In genomic region chrX:30693999-30694650, GRCh38 we compare ENCODE assay signal across 19 cellular contexts. TPM values are rescaled to one million over a fixed set of nuclear protein-coding genes. Genes with fewer than 3 reads are reported as not detected.
A peak's percentile ranks its signal among the peaks of the same experiment; 100 is the strongest.
DNase-seq lines count a peak whose midpoint lies in the region; ATAC-seq and TF ChIP-seq lines count a peak whose summit lies in the region.
"Had no signal": no experiment of that assay in that cellular context is flagged by ENCODE, and none has a peak within 500 bp of the region (broad histone marks: within the 10 kb centered on the region; RNA-seq: fewer than 3 reads in every experiment).

No MANE protein-coding gene starts in this region.

- H3K4me1 ChIP-seq in mucosa of descending colon (ENCODE audit: low read depth): no peaks in the 10 kb centered on the region
- no peaks in the 10 kb centered on the region for H3K4me1 ChIP-seq in adrenal gland (replicated peaks in 1 of 2)
- H3K4me1 ChIP-seq in aorta (ENCODE audit: control insufficient read depth in 1 of 2, insufficient read depth in 2 of 2, low read length in 2 of 2): no peaks in the 10 kb centered on the region
- H3K4me1 ChIP-seq: BE2C had no signal

- ATAC-seq in left lobe of liver: peak; percentile 65
- peak; percentile 36 for ATAC-seq in mucosa of descending colon
- ATAC-seq in aorta (ENCODE audit: low FRiP score): no peak
- ATAC-seq: GM12878 had no signal

- intact Hi-C loops in mucosa of descending colon (cut with DNase I, micrococcal nuclease) (no loop called here), adrenal gland (cut with DNase I) (no loop called here), aorta (cut with DNase I) (no loop called here)

- DNase-seq in DMS53 (lab: John Stamatoyannopoulos, UW): peak; percentile 1
- DNase-seq in DMS53 treated with DMSO at 0.1 percent for 48 hours (lab: John Stamatoyannopoulos, UW; ENCODE audit: unreplicated experiment): no peak
- DNase-seq in left lobe of liver (ENCODE audit: low spot score): no peak
- no peak for DNase-seq in mucosa of descending colon
- DNase-seq in NCI-H774 (lab: John Stamatoyannopoulos, UW): no peak
- DNase-seq in GOT3 (lab: John Stamatoyannopoulos, UW): no peak
- DNase-seq in adrenal gland: no peak
- no peak for DNase-seq in aorta
- DNase-seq: BE2C; C1 segment of cervical spinal cord; CD4-positive, CD25-positive, alpha-beta regulatory T cell; CD8-positive, alpha-beta memory T cell; COR-L47; DMS153; DND-41; EL; H9 had no signal

- TF ChIP-seq CTCF in mucosa of descending colon (IDR thresholded peaks at IDR 0.05) (no peak), adrenal gland (IDR thresholded peaks at IDR 0.05) (no peak)

- H3K9me3 ChIP-seq in mucosa of descending colon (no peaks in the 10 kb centered on the region), adrenal gland (replicated peaks in 1 of 3) (no peaks in the 10 kb centered on the region), aorta (ENCODE audit: control insufficient read depth, low read length) (no peaks in the 10 kb centered on the region)
- H3K9me3 ChIP-seq: BE2C had no signal

- H3K4me3 ChIP-seq in mucosa of descending colon (no peak overlapping the region), adrenal gland (no peak overlapping the region), aorta (ENCODE audit: low read length in 2 of 2) (no peak overlapping the region)
- H3K4me3 ChIP-seq: GM12878 had no signal

- TF ChIP-seq POLR2A in adrenal gland (IDR thresholded peaks at IDR 0.05): no peak

- H3K27ac ChIP-seq in adrenal gland: no peak overlapping the region
- no peak overlapping the region for H3K27ac ChIP-seq in aorta (ENCODE audit: low read depth in 1 of 2, low read length in 2 of 2)
- H3K27ac ChIP-seq: 22Rv1 had no signal

- 58 to 77% (median 69%) methylated on average over 4 of the region's 4 CpGs for WGBS in adrenal gland, 4 donors
- 49 to 57% methylated on average over 4 of the region's 4 CpGs for WGBS in aorta, 2 donors

- H3K36me3 ChIP-seq in mucosa of descending colon (ENCODE audit: low read depth) (no peaks in the 10 kb centered on the region), adrenal gland (replicated peaks in 1 of 2) (no peaks in the 10 kb centered on the region), aorta (ENCODE audit: control insufficient read depth in 1 of 2, insufficient read depth in 2 of 2, low read length in 1 of 2) (no peaks in the 10 kb centered on the region)
- H3K36me3 ChIP-seq: BE2C had no signal

- H3K27me3 ChIP-seq in adrenal gland (no peaks in the 10 kb centered on the region), aorta (ENCODE audit: control insufficient read depth in 1 of 2, insufficient read depth in 2 of 2, low read length in 1 of 2) (no peaks in the 10 kb centered on the region)
- H3K27me3 ChIP-seq: BE2C had no signal

RNA-seq across cellular contexts. Expression of gene GK, which starts 40.9 kb away (rescaled TPM):
- 32.9 TPM for total RNA-seq in left lobe of liver
- total RNA-seq in mucosa of descending colon: 10 to 100 TPM; 25.3 to 53.5 (median 32.2) TPM
- 10 to 100 TPM in 4 of 8 donors, 1 to 10 TPM in 4; 6.1 to 33.6 (median 10.1) TPM for total RNA-seq in adrenal gland
- polyA plus RNA-seq in adrenal gland: 10 to 100 TPM in 1 of 3 donors, 1 to 10 TPM in 2; 6.2 to 83.7 (median 7.2) TPM
- 10 to 100 TPM; 13.2 to 14.2 TPM for total RNA-seq in aorta
- 10 to 100 TPM in 1 of 2 donors, 1 to 10 TPM in 1; 2.5 to 14.3 TPM for polyA plus RNA-seq in aorta
